ENCODE assay signal across 8 cellular contexts in genomic region chr13:74136089-74136658, GRCh38.
A peak's percentile ranks its signal among the peaks of the same experiment; 100 is the strongest.
DNase-seq lines count a peak whose midpoint lies in the region; ATAC-seq lines count a peak whose summit lies in the region.

No MANE protein-coding gene starts in this region.

- H3K36me3 ChIP-seq in iPS-15b (ENCODE audit: control insufficient read depth, insufficient read depth, low read length), result no peaks in the 10 kb centered on the region

- no peaks in the 10 kb centered on the region for H3K9me3 ChIP-seq in iPS-15b (ENCODE audit: control insufficient read depth, insufficient read depth, low read length)

- DNase-seq in NCI-H1092 treated with DMSO at 0.1 percent for 48 hours (lab: John Stamatoyannopoulos, UW) (peak; percentile 86), NCI-H1092 (lab: John Stamatoyannopoulos, UW) (no peak), OCI-M1 (lab: John Stamatoyannopoulos, UW) (peak; percentile 49), astrocyte of the hippocampus (ENCODE audit: low read depth, low spot score) (peak; percentile 70)

- ATAC-seq in HG02571 (IDR thresholded peaks at IDR 0.05; ENCODE audit: unreplicated experiment) (no peak), HG03432 (IDR thresholded peaks at IDR 0.05; ENCODE audit: unreplicated experiment) (no peak)

- H3K4me3 ChIP-seq in iPS-15b (ENCODE audit: low read depth, low read length) (peak overlapping the region; percentile 91), skin epidermis (peak overlapping the region; percentile 65 to 85 (median 77))

- H3K27ac ChIP-seq in skin epidermis, result peak overlapping the region; percentile 36 to 94 (median 88)

- peaks cover 15% of the 10 kb centered on the region for H3K27me3 ChIP-seq in iPS-15b (ENCODE audit: control insufficient read depth, insufficient read depth, low read length)

- H3K4me1 ChIP-seq in iPS-15b (ENCODE audit: control insufficient read depth, insufficient read depth, low read length), result no peaks in the 10 kb centered on the region

- H3K9ac ChIP-seq in iPS-15b (ENCODE audit: low read depth, low read length), result peak overlapping the region; percentile 82
